In the genomic region with DNA sequence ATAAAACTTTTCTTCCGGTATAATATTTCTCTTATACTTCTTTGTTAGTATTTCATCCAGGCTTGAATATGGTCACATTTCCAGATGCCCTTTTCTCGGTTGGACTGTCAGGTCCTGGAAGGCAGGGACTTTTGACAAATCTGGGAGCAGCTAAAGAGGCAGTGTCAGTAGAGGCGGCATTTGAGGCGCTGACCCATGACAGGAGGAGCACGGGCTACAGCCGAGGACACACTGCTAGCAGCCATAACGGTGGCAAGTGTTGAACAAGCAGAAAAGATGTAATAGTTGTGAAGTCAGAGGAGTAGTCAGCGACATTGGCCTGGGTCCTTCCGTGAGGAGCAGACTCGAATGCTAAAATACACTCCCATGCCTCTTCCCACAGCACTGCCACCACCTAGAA, we compare ENCODE assay signal across 23 cellular contexts. TPM values are rescaled to one million over a fixed set of nuclear protein-coding genes. Genes with fewer than 3 reads are reported as not detected.
"Had no signal": no experiment of that assay in that cellular context is flagged by ENCODE, and none has a peak within 500 bp of the region (broad histone marks: within the 10 kb centered on the region; RNA-seq: fewer than 3 reads in every experiment).

No MANE protein-coding gene starts in this region.

- DNase-seq: IMR-90, Kasumi-1, MM.1S, NCI-H1092 treated with DMSO at 0.1 percent for 48 hours, NCI-H1436 treated with DMSO at 0.1 percent for 48 hours, NCI-H1694 treated with DMSO at 0.1 percent for 48 hours, NCI-H1930, NCI-H2081, NCI-H2107, NCI-H226, NCI-H446, NCI-H510A, NCI-H524 treated with DMSO at 0.1 percent for 48 hours, NCI-H69, NCI-H774, PC-3, SHP77 had no signal

- ATAC-seq: HepG2, Panc1, PC-3, SK-N-SH treated with all-trans-retinoic acid at 6 μM for 48 hours had no signal

- H3K27ac ChIP-seq: KMS-11, RWPE1 had no signal

RNA-seq across cellular contexts. Expression of gene NRIP1, which starts 14.5 kb away (rescaled TPM):
- total RNA-seq: OCI-LY7 had no signal
